20 cellular contexts compared by ENCODE assay signal in genomic region chr19:39517432-39517831, GRCh38. TPM values are rescaled to one million over a fixed set of nuclear protein-coding genes. Genes with fewer than 3 reads are reported as not detected.
DNase-seq lines count a peak whose midpoint lies in the region; ATAC-seq and TF ChIP-seq lines count a peak whose summit lies in the region.
"Had no signal": no experiment of that assay in that cellular context is flagged by ENCODE, and none has a peak within 500 bp of the region (broad histone marks: within the 10 kb centered on the region; RNA-seq: fewer than 3 reads in every experiment).

No MANE protein-coding gene starts in this region.

- H3K36me3 Mint-ChIP-seq in WTC11 (peaks cover 12% of the 10 kb centered on the region), endothelial cell (ENCODE audit: low read depth, unreplicated experiment) (peaks cover 4% of the 10 kb centered on the region)

- H3K4me3 Mint-ChIP-seq in WTC11, result peak overlapping the region; percentile 89
- peak overlapping the region; percentile 73 for H3K4me3 Mint-ChIP-seq in endothelial cell (ENCODE audit: unreplicated experiment)
- H3K4me3 Mint-ChIP-seq: B cell; CD4-positive, CD25-positive, alpha-beta regulatory T cell had no signal

- H3K9me3 Mint-ChIP-seq in WTC11, result no peaks in the 10 kb centered on the region; the same call in 1 of the 2 replicates
- H3K9me3 Mint-ChIP-seq in endothelial cell (ENCODE audit: unreplicated experiment), result no peaks in the 10 kb centered on the region

- H3K4me1 Mint-ChIP-seq in WTC11 (peaks cover 27% of the 10 kb centered on the region), endothelial cell (ENCODE audit: unreplicated experiment) (peaks cover 12% of the 10 kb centered on the region)

- H3K27ac Mint-ChIP-seq in WTC11 (peak overlapping the region; percentile 81; the same call in 1 of the 2 replicates), endothelial cell (ENCODE audit: unreplicated experiment) (peak overlapping the region; percentile 15)
- H3K27ac Mint-ChIP-seq: B cell; CD4-positive, CD25-positive, alpha-beta regulatory T cell had no signal

- ATAC-seq in WTC11 (no peak), HG03139 (IDR thresholded peaks at IDR 0.05; ENCODE audit: unreplicated experiment) (no peak)
- ATAC-seq: SK-N-SH treated with all-trans-retinoic acid at 6 μM for 48 hours had no signal

- POLR2A ChIA-PET in WTC11 (lab: Charles Lee), result interaction anchor here (1.0 kb wide), 1 partner anchor 82 kb away, joined by 8 read pairs; the partner anchor contains the start of gene RPS16

- no peak for TF ChIP-seq CTCF in WTC11 (IDR thresholded peaks at IDR 0.05)
- no peak for TF ChIP-seq CTCF in endothelial cell (IDR thresholded peaks at IDR 0.05; ENCODE audit: unreplicated experiment)

- peaks cover 25% of the 10 kb centered on the region for H3K27me3 Mint-ChIP-seq in WTC11 (ENCODE audit: low read depth)
- peaks cover 15% of the 10 kb centered on the region for H3K27me3 Mint-ChIP-seq in endothelial cell (ENCODE audit: unreplicated experiment)

- CTCF ChIA-PET in WTC11 (lab: Charles Lee), result interaction anchor here (1.2 to 3.3 kb wide), 3 partner anchors 15 to 43 kb away, joined by 3 to 24 read pairs (median 21); partner anchors contain the start of gene EID2B

- DNase-seq in WTC11 (ENCODE audit: low spot score), result no peak
- DNase-seq in endothelial cell (ENCODE audit: low spot score), result no peak
- DNase-seq in NCI-H526 (lab: John Stamatoyannopoulos, UW), result no peak
- no peak for DNase-seq in HPDE6-E6E7 (ENCODE audit: extremely low spot score)
- DNase-seq: Calu3; CD4-positive, CD25-positive, alpha-beta regulatory T cell; DMS53; HCEC 1CT; KG1; NCI-H1417 treated with DMSO at 0.1 percent for 48 hours; NCI-H2029; NCI-H2171 treated with DMSO at 0.1 percent for 48 hours; NCI-H446 treated with DMSO at 0.1 percent for 48 hours; NCI-H748 treated with DMSO at 0.1 percent for 48 hours; OCI-M1; SHP77 treated with DMSO at 0.1 percent for 48 hours had no signal

TF ChIP-seq in WTC11, 78 proteins besides CTCF, POLR2A, EP300 and RAD21:
- no peak for TF ChIP-seq HMGA2 (CRISPR knock-in tag; IDR thresholded peaks at IDR 0.05)
- 0 out of 2 replicates have a peak, but pooled peaks have one; percentile 5 for TF ChIP-seq ZNF121 (CRISPR knock-in tag; IDR thresholded peaks at IDR 0.05)
- TF ChIP-seq CBFB (CRISPR knock-in tag; IDR thresholded peaks at IDR 0.05; ENCODE audit: low read depth), result no peak
- 0 out of 2 replicates have a peak, but pooled peaks have one; percentile 61 for TF ChIP-seq GTF2I (CRISPR knock-in tag; conservative IDR thresholded peaks at IDR 0.05)
- TF ChIP-seq, protein P1, sequence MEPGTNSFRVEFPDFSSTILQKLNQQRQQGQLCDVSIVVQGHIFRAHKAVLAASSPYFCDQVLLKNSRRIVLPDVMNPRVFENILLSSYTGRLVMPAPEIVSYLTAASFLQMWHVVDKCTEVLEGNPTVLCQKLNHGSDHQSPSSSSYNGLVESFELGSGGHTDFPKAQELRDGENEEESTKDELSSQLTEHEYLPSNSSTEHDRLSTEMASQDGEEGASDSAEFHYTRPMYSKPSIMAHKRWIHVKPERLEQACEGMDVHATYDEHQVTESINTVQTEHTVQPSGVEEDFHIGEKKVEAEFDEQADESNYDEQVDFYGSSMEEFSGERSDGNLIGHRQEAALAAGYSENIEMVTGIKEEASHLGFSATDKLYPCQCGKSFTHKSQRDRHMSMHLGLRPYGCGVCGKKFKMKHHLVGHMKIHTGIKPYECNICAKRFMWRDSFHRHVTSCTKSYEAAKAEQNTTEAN (CRISPR knock-in tag; IDR thresholded peaks at IDR 0.05), result no peak
- TF ChIP-seq RORB (CRISPR knock-in tag; IDR thresholded peaks at IDR 0.05), result no peak
- no peak for TF ChIP-seq ZNF263 (CRISPR knock-in tag; IDR thresholded peaks at IDR 0.05; ENCODE audit: low read depth)
- TF ChIP-seq FOXJ3 (CRISPR knock-in tag; IDR thresholded peaks at IDR 0.05; ENCODE audit: borderline replicate concordance), result no peak

RNA-seq across cellular contexts. Expression of gene SELENOV, which starts 2.5 kb away (rescaled TPM):
- total RNA-seq in WTC11 (2021) (12.6 to 15.4 TPM (median 15.1 TPM) in 3 replicates), endothelial cell (ENCODE audit: unreplicated experiment) (2.9 TPM)
- total RNA-seq: B cell; Calu3; CD4-positive, CD25-positive, alpha-beta regulatory T cell; RPMI7951 had no signal

RNA-seq across cellular contexts. Expression of gene EID2B, which starts 15.2 kb away (rescaled TPM):
- 2.7 to 3.6 TPM (median 2.7 TPM) in 3 replicates for total RNA-seq in WTC11 (2021)
- total RNA-seq in endothelial cell (ENCODE audit: unreplicated experiment), result 3.2 TPM

RNA-seq across cellular contexts. Expression of gene DLL3, which starts 18.7 kb away (rescaled TPM):
- 16.4 to 23.9 TPM (median 21.6 TPM) in 3 replicates for total RNA-seq in WTC11 (2021)
- 42.7 TPM for total RNA-seq in endothelial cell (ENCODE audit: unreplicated experiment)

RNA-seq across cellular contexts. Expression of gene EID2, which starts 22.5 kb away (rescaled TPM):
- total RNA-seq in WTC11 (2021) (21.5 to 24.0 TPM (median 23.7 TPM) in 3 replicates), endothelial cell (ENCODE audit: unreplicated experiment) (19.6 TPM)

RNA-seq across cellular contexts. Expression of gene TIMM50, which starts 36.8 kb away (rescaled TPM):
- total RNA-seq in WTC11 (2021) (136 to 154 TPM (median 137 TPM) in 3 replicates), endothelial cell (ENCODE audit: unreplicated experiment) (86.2 TPM)
